In the genomic region with DNA sequence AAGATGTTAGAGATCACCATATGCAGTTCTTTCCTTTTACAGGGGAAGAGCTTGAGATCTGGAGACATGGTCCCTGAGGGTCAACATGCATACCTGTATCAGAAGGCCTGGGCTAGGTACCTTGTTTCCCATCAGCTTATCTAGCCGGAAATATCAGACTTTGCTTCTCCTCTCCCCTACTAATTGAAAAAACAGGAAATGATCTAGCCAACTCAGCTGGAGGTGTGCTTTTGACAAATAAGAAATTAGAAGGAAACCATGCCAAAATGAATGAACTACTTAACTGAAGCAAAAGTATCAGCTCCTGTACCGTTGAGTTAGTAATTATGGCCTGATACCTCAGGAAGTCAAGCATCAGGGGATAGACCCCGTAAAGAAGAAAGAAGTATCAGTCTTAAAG, we compare ENCODE assay signal across 21 cellular contexts. TPM values are rescaled to one million over a fixed set of nuclear protein-coding genes. Genes with fewer than 3 reads are reported as not detected.
A peak's percentile ranks its signal among the peaks of the same experiment; 100 is the strongest.
DNase-seq lines count a peak whose midpoint lies in the region; FAIRE-seq and TF ChIP-seq lines count a peak whose summit lies in the region.
"Had no signal": no experiment of that assay in that cellular context is flagged by ENCODE, and none has a peak within 500 bp of the region (broad histone marks: within the 10 kb centered on the region; RNA-seq: fewer than 3 reads in every experiment).

No MANE protein-coding gene starts in this region.

- peak overlapping the region; percentile 24 for H3K27ac Mint-ChIP-seq in T-helper 1 cell treated with Interleukin-12 subunit alpha and Interleukin-12 subunit beta and Interleukin-4 antibody, amounts not matched to agents 30 μg/mL and 1 μg/mL, for 36 hours
- peak overlapping the region; percentile 59 to 94 (median 88) for H3K27ac Mint-ChIP-seq in CD4-positive, alpha-beta memory T cell
- H3K27ac Mint-ChIP-seq in neural progenitor cell, result no peak overlapping the region
- H3K27ac Mint-ChIP-seq: CD14-positive monocyte had no signal

- no peak for TF ChIP-seq CTCF in OCI-LY7 (conservative IDR thresholded peaks at IDR 0.05; ENCODE audit: low read length)
- TF ChIP-seq CTCF in esophagus muscularis mucosa (IDR thresholded peaks at IDR 0.05), result no peak
- TF ChIP-seq CTCF in neural progenitor cell (IDR thresholded peaks at IDR 0.05), result no peak

- CTCF ChIA-PET in CD4-positive, alpha-beta memory T cell (lab: Charles Lee; ENCODE audit: partially characterized antibody), result interaction anchor here (1.5 to 3.4 kb wide), 4 partner anchors 12 to 19 kb away, joined by 5 to 24 read pairs (median 8); partner anchors contain the start of genes CCDC148 and PKP4
- CTCF ChIA-PET in OCI-LY7 (lab: Charles Lee; ENCODE audit: unreplicated experiment), result no interaction called here

- no peaks in the 10 kb centered on the region for H3K36me3 ChIP-seq in CD4-positive, alpha-beta memory T cell (ENCODE audit: insufficient read depth, low read length)
- H3K36me3 ChIP-seq in OCI-LY7 (ENCODE audit: insufficient read depth, low read length), result no peaks in the 10 kb centered on the region
- no peaks in the 10 kb centered on the region for H3K36me3 ChIP-seq in esophagus muscularis mucosa
- peaks cover 5% of the 10 kb centered on the region for H3K36me3 ChIP-seq in neural progenitor cell
- no peaks in the 10 kb centered on the region for H3K36me3 ChIP-seq in Karpas-422 (ENCODE audit: insufficient read depth, low read length)
- H3K36me3 ChIP-seq: brain microvascular endothelial cell, upper lobe of right lung had no signal

- no peak for FAIRE-seq in GM12891 (lab: Jason Lieb, UNC)
- FAIRE-seq: A549, H1, HTR-8/SVneo had no signal

- H3K4me2 ChIP-seq in OCI-LY7 (ENCODE audit: low read length) (no peak overlapping the region), neural progenitor cell (no peak overlapping the region), Karpas-422 (ENCODE audit: low read depth, low read length, poor library complexity, severe bottlenecking) (no peak overlapping the region)
- H3K4me2 ChIP-seq: A549 had no signal

- POLR2A ChIA-PET in CD4-positive, alpha-beta memory T cell (lab: Charles Lee; ENCODE audit: partially characterized antibody), result interaction anchor here (1.7 to 2.8 kb wide), 2 partner anchors 15 to 20 kb away, joined by 4 to 21 read pairs; partner anchors contain the start of genes CCDC148 and PKP4
- POLR2A ChIA-PET in OCI-LY7 (lab: Charles Lee), result interaction anchor here (0.5 to 3.5 kb wide), 6 partner anchors 10 to 1285 kb away, joined by 3 to 21 read pairs (median 4); no protein-coding TSS in a partner anchor

- H3K9me3 ChIP-seq in CD4-positive, alpha-beta memory T cell (ENCODE audit: control insufficient read depth in 1 of 2, low read length in 2 of 2), result no peaks in the 10 kb centered on the region
- no peaks in the 10 kb centered on the region for H3K9me3 ChIP-seq in OCI-LY7 (ENCODE audit: low read length)
- H3K9me3 ChIP-seq in esophagus muscularis mucosa, result no peaks in the 10 kb centered on the region
- H3K9me3 ChIP-seq in neural progenitor cell (ENCODE audit: low read depth), result no peaks in the 10 kb centered on the region
- H3K9me3 ChIP-seq in Karpas-422 (ENCODE audit: low read length), result no peaks in the 10 kb centered on the region
- H3K9me3 ChIP-seq: A549, SJSA1, upper lobe of right lung had no signal

- H3K9me3 Mint-ChIP-seq in T-helper 1 cell treated with Interleukin-12 subunit alpha and Interleukin-12 subunit beta and Interleukin-4 antibody, amounts not matched to agents 30 μg/mL and 1 μg/mL, for 36 hours, result no peaks in the 10 kb centered on the region
- H3K9me3 Mint-ChIP-seq in CD4-positive, alpha-beta memory T cell, result peaks cover 0 to 7% (median 0%) of the 10 kb centered on the region in 8 donors
- H3K9me3 Mint-ChIP-seq in neural progenitor cell, result peaks cover 8% of the 10 kb centered on the region
- H3K9me3 Mint-ChIP-seq: neural crest cell had no signal

- DNase-seq in T-helper 1 cell (no peak), OCI-LY7 (ENCODE audit: low spot score) (peak; percentile 2), esophagus muscularis mucosa (ENCODE audit: extremely low spot score) (no peak), neural progenitor cell (ENCODE audit: low spot score) (no peak), Karpas-422 (no peak), GM12891 (ENCODE audit: insufficient read length, low spot score) (no peak)
- DNase-seq in CD4-positive, alpha-beta memory T cell, result peak in 3 of 5 donors; percentile 14 to 30 (median 20)
- DNase-seq: brain microvascular endothelial cell, dorsolateral prefrontal cortex, head of caudate nucleus, mesenchymal stem cell, NCI-H187 treated with DMSO at 0.1 percent for 48 hours, OCI-M1, upper lobe of right lung had no signal

- no peaks in the 10 kb centered on the region for H3F3A ChIP-seq in neural progenitor cell (ENCODE audit: low read depth)

- H3K4me3 ChIP-seq in CD4-positive, alpha-beta memory T cell (ENCODE audit: low read length in 2 of 2), result no peak overlapping the region
- H3K4me3 ChIP-seq in OCI-LY7 (ENCODE audit: low read depth, low read length, poor library complexity, severe bottlenecking), result no peak overlapping the region
- no peak overlapping the region for H3K4me3 ChIP-seq in esophagus muscularis mucosa
- no peak overlapping the region for H3K4me3 ChIP-seq in neural progenitor cell
- no peak overlapping the region for H3K4me3 ChIP-seq in Karpas-422 (ENCODE audit: low read length)
- H3K4me3 ChIP-seq: A549, dorsolateral prefrontal cortex, SJSA1, upper lobe of right lung had no signal

- H3K4me3 Mint-ChIP-seq in T-helper 1 cell treated with Interleukin-12 subunit alpha and Interleukin-12 subunit beta and Interleukin-4 antibody, amounts not matched to agents 30 μg/mL and 1 μg/mL, for 36 hours, result no peak overlapping the region
- H3K4me3 Mint-ChIP-seq in CD4-positive, alpha-beta memory T cell, result peak overlapping the region in 7 of 8 donors; percentile 46 to 70 (median 59)
- no peak overlapping the region for H3K4me3 Mint-ChIP-seq in neural progenitor cell
- H3K4me3 Mint-ChIP-seq: CD14-positive monocyte, neural crest cell had no signal

- H2AFZ ChIP-seq in OCI-LY7 (ENCODE audit: low read length) (no peak overlapping the region), neural progenitor cell (replicated peaks) (no peak overlapping the region), Karpas-422 (ENCODE audit: low read length) (no peak overlapping the region)

- intact Hi-C loops in CD4-positive, alpha-beta memory T cell (cut with micrococcal nuclease), result no loop called here
- intact Hi-C loops in OCI-LY7 (cut with micrococcal nuclease; ENCODE audit: unreplicated experiment) (no loop called here), esophagus muscularis mucosa (cut with DNase I) (no loop called here)

- 64% methylated on average over 3 of the region's 3 CpGs for WGBS in esophagus muscularis mucosa

- H4K20me1 ChIP-seq in OCI-LY7 (ENCODE audit: insufficient read depth, low read length) (no peaks in the 10 kb centered on the region), neural progenitor cell (ENCODE audit: low read depth) (peaks cover 23% of the 10 kb centered on the region), Karpas-422 (ENCODE audit: insufficient read depth, low read depth, low read length) (no peaks in the 10 kb centered on the region)

- TF ChIP-seq POLR2A in esophagus muscularis mucosa (IDR thresholded peaks at IDR 0.05; ENCODE audit: low read depth) (no peak), GM12891 (IDR thresholded peaks at IDR 0.05; ENCODE audit: low read depth, low read length) (no peak)

- no peak overlapping the region for H3K9ac ChIP-seq in neural progenitor cell
- no peak overlapping the region for H3K9ac ChIP-seq in Karpas-422 (ENCODE audit: low read length)

- no peak for TF ChIP-seq EP300 in esophagus muscularis mucosa (IDR thresholded peaks at IDR 0.05)

- H3K9me2 ChIP-seq in OCI-LY7 (ENCODE audit: insufficient read depth, low read length) (no peaks in the 10 kb centered on the region), Karpas-422 (replicated peaks; ENCODE audit: insufficient read depth, low read length) (no peaks in the 10 kb centered on the region; the same call in 1 of the 2 replicates)

- H3K36me3 Mint-ChIP-seq in T-helper 1 cell treated with Interleukin-12 subunit alpha and Interleukin-12 subunit beta and Interleukin-4 antibody, amounts not matched to agents 30 μg/mL and 1 μg/mL, for 36 hours (ENCODE audit: low read depth), result no peaks in the 10 kb centered on the region
- H3K36me3 Mint-ChIP-seq in CD4-positive, alpha-beta memory T cell, result no peaks in the 10 kb centered on the region
- peaks cover 18% of the 10 kb centered on the region for H3K36me3 Mint-ChIP-seq in neural progenitor cell

- no peaks in the 10 kb centered on the region for H3K27me3 ChIP-seq in CD4-positive, alpha-beta memory T cell (ENCODE audit: insufficient read depth, low read length)
- H3K27me3 ChIP-seq in esophagus muscularis mucosa (no peaks in the 10 kb centered on the region), neural progenitor cell (no peaks in the 10 kb centered on the region), Karpas-422 (ENCODE audit: low read length) (no peaks in the 10 kb centered on the region)
- H3K27me3 ChIP-seq: brain microvascular endothelial cell, dorsolateral prefrontal cortex, SJSA1, upper lobe of right lung had no signal

- H3K4me1 ChIP-seq in CD4-positive, alpha-beta memory T cell (ENCODE audit: insufficient read depth, low read length), result peaks cover 33% of the 10 kb centered on the region
- H3K4me1 ChIP-seq in OCI-LY7 (ENCODE audit: insufficient read depth, low read length, poor library complexity, severe bottlenecking) (peaks cover 4% of the 10 kb centered on the region), esophagus muscularis mucosa (peaks cover 5 to 50% (median 44%) of the 10 kb centered on the region in 4 donors), neural progenitor cell (peaks cover 12% of the 10 kb centered on the region), Karpas-422 (ENCODE audit: low read length) (no peaks in the 10 kb centered on the region)

- no peak overlapping the region for H3K27ac ChIP-seq in CD4-positive, alpha-beta memory T cell (ENCODE audit: low read depth, low read length)
- H3K27ac ChIP-seq in OCI-LY7 (ENCODE audit: low read depth, low read length, poor library complexity, severe bottlenecking), result no peak overlapping the region
- H3K27ac ChIP-seq in esophagus muscularis mucosa (replicated peaks in 1 of 4), result peak overlapping the region in 3 of 4 donors; percentile 42 to 57 (median 56)
- H3K27ac ChIP-seq in neural progenitor cell, result no peak overlapping the region
- H3K27ac ChIP-seq in Karpas-422 (ENCODE audit: low read length), result no peak overlapping the region
- H3K27ac ChIP-seq: A549, brain microvascular endothelial cell, SJSA1, upper lobe of right lung had no signal

- H3K79me2 ChIP-seq in OCI-LY7 (ENCODE audit: insufficient read depth, low read depth, low read length) (no peaks in the 10 kb centered on the region; the same call in 1 of the 2 replicates), neural progenitor cell (ENCODE audit: low read depth) (peaks cover 93% of the 10 kb centered on the region), Karpas-422 (ENCODE audit: low read length) (no peaks in the 10 kb centered on the region)

- H3K27me3 Mint-ChIP-seq in T-helper 1 cell treated with Interleukin-12 subunit alpha and Interleukin-12 subunit beta and Interleukin-4 antibody, amounts not matched to agents 30 μg/mL and 1 μg/mL, for 36 hours (ENCODE audit: low read depth), result no peaks in the 10 kb centered on the region
- H3K27me3 Mint-ChIP-seq in CD4-positive, alpha-beta memory T cell, result no peaks in the 10 kb centered on the region
- no peaks in the 10 kb centered on the region for H3K27me3 Mint-ChIP-seq in neural progenitor cell (ENCODE audit: insufficient read depth, low read depth)

- BruUV-seq in OCI-LY7 (replicated peaks; lab: Mats Ljungman, UMichigan), result no TSS peak

- peaks cover 13% of the 10 kb centered on the region for H3K4me1 Mint-ChIP-seq in T-helper 1 cell treated with Interleukin-12 subunit alpha and Interleukin-12 subunit beta and Interleukin-4 antibody, amounts not matched to agents 30 μg/mL and 1 μg/mL, for 36 hours (ENCODE audit: low read depth)
- peaks cover 18 to 30% (median 27%) of the 10 kb centered on the region in 4 donors for H3K4me1 Mint-ChIP-seq in CD4-positive, alpha-beta memory T cell
- H3K4me1 Mint-ChIP-seq in neural progenitor cell, result peaks cover 3% of the 10 kb centered on the region
- H3K4me1 Mint-ChIP-seq: neural crest cell had no signal

RNA-seq across cellular contexts. Expression of gene PKP4, which starts 20.4 kb away (rescaled TPM):
- total RNA-seq in CD4-positive, alpha-beta memory T cell, result 10 to 100 TPM; 35.0 to 39.3 TPM
- polyA plus RNA-seq in CD4-positive, alpha-beta memory T cell, result 1 to 10 TPM; 1.4 to 3.2 TPM
- 58.5 and 68.7 TPM in 2 replicates for total RNA-seq in OCI-LY7 (2014; rRNA removed; shearing (Covaris generic))
- total RNA-seq in OCI-LY7 (2022) (73.2 and 81.8 TPM in 2 replicates), esophagus muscularis mucosa (100 to 1,000 TPM in 1 of 4 donors, 10 to 100 TPM in 3; 79.7 to 131 (median 93.0) TPM), neural progenitor cell (ENCODE audit: low replicate concordance) (72.1 and 83.9 TPM in 2 replicates)
- not detected in 2 replicates for total RNA-seq in Karpas-422 (2014; rRNA removed; shearing (Covaris generic); ENCODE audit: low replicate concordance)
- 6.8 TPM for polyA plus RNA-seq in GM12891 (2012; ENCODE audit: low read depth, missing spikeins)

RNA-seq across cellular contexts. Expression of gene CCDC148, which starts 20.6 kb away (rescaled TPM):
- total RNA-seq in CD4-positive, alpha-beta memory T cell, result not detected
- polyA plus RNA-seq in CD4-positive, alpha-beta memory T cell, result not detected
- total RNA-seq in OCI-LY7 (2014; rRNA removed; shearing (Covaris generic)), result 0.19 and 1.1 TPM in 2 replicates
- total RNA-seq in OCI-LY7 (2022) (0.99 and 2.0 TPM in 2 replicates), esophagus muscularis mucosa (1 to 10 TPM; 2.1 to 3.7 (median 2.9) TPM), neural progenitor cell (ENCODE audit: low replicate concordance) (4.2 and 9.3 TPM in 2 replicates)
- not detected in 2 replicates for total RNA-seq in Karpas-422 (2014; rRNA removed; shearing (Covaris generic); ENCODE audit: low replicate concordance)
- polyA plus RNA-seq in GM12891 (2012; ENCODE audit: low read depth, missing spikeins), result not detected
- polyA plus RNA-seq: CD14-positive monocyte had no signal

Comparison
In these comparisons a context has a peak if more than half of its experiments do, and no peak if none do; other contexts are left out.
1. H3K4me3 Mint-ChIP-seq: peak in CD4-positive, alpha-beta memory T cell (7 of 8); none in T-helper 1 cell treated with Interleukin-12 subunit alpha and Interleukin-12 subunit beta and Interleukin-4 antibody, amounts not matched to agents 30 μg/mL and 1 μg/mL, for 36 hours (single experiment) and neural progenitor cell (single experiment).
2. DNase-seq: peak in CD4-positive, alpha-beta memory T cell (3 of 5) and OCI-LY7 (single experiment); none in T-helper 1 cell (0 of 5), esophagus muscularis mucosa (single experiment), neural progenitor cell (single experiment), Karpas-422 (single experiment) and GM12891 (single experiment).
3. H3K27ac ChIP-seq: peak in esophagus muscularis mucosa (3 of 4); none in CD4-positive, alpha-beta memory T cell (single experiment), OCI-LY7 (single experiment), neural progenitor cell (single experiment) and Karpas-422 (single experiment).
4. RNA of gene PKP4, which starts 20.4 kb away (total RNA-seq): 79.7 to 131 TPM in esophagus muscularis mucosa, 72.1 to 83.9 TPM in neural progenitor cell, 58.5 to 81.8 TPM in OCI-LY7 and 35.0 to 39.3 TPM in CD4-positive, alpha-beta memory T cell; not detected in Karpas-422; every median in the first group is over 10 times any median in the second.